Comparison of ENCODE assay signal across 7 cellular contexts in the genomic region with DNA sequence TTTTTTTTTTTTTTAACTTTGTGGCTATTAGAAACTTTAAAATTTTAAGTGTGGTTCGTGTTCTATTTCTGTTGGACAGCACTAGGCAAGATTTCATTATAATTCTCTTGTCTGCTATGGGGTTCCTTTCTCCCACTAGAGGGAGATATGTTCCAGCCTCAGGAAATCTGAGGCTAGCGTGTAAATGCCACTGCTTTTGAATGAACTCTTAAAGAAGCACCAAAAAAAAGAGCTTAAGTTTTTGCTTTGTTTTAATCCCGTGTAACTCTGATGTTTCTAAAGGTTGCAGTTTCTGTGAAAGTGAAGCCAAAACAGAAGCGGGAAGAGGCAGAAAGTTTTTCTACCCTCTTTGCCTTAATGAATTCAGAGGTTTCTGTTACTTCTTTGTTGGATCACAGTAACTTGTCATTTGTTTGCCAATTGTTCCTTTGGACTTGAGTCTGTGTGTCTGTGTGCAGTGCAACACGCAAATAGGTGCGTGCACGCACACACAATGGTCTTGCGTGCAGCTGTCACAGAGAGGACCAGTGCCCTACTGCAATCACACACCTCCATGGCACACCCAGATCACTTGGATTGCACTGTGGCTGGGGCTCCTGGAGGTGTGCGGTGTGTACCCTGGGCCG. TPM values are rescaled to one million over a fixed set of nuclear protein-coding genes. Genes with fewer than 3 reads are reported as not detected.
A peak's percentile ranks its signal among the peaks of the same experiment; 100 is the strongest.
DNase-seq lines count a peak whose midpoint lies in the region; ATAC-seq, FAIRE-seq and TF ChIP-seq lines count a peak whose summit lies in the region.

No MANE protein-coding gene starts in this region.

- H4K20me1 ChIP-seq in GM23338 (replicated peaks; ENCODE audit: insufficient read depth): no peaks in the 10 kb centered on the region

- 54% methylated on average over 10 of the region's 10 CpGs for WGBS in mesenchymal stem cell

- no peaks in the 10 kb centered on the region for H3K9me3 ChIP-seq in mesenchymal stem cell (ENCODE audit: control insufficient read depth, low read length)

- H3K9ac ChIP-seq in mesenchymal stem cell (ENCODE audit: low read length): no peak overlapping the region

- H3K14ac ChIP-seq in mesenchymal stem cell (ENCODE audit: low read length in 2 of 2): peak overlapping the region in 1 of 2 experiments; percentile 61

- H3K4me2 ChIP-seq in GM23338 (0 out of 2 replicates have a peak overlapping the region, but pooled peaks have one; percentile 6), mesenchymal stem cell (ENCODE audit: low read length, poor library complexity, severe bottlenecking) (no peak overlapping the region)

- peak overlapping the region in 1 of 2 experiments; percentile 7 for H2BK12ac ChIP-seq in mesenchymal stem cell (ENCODE audit: low read length in 2 of 2)

- H2BK15ac ChIP-seq in mesenchymal stem cell (ENCODE audit: low read depth, poor library complexity, severe bottlenecking): no peak overlapping the region

- peaks cover 17% of the 10 kb centered on the region for H3K4me1 ChIP-seq in GM23338 (ENCODE audit: insufficient read depth)
- peaks cover 6% of the 10 kb centered on the region for H3K4me1 ChIP-seq in mesenchymal stem cell (ENCODE audit: control insufficient read depth, insufficient read depth, low read depth, low read length)

- H3K27ac ChIP-seq in GM23338 (ENCODE audit: low read depth) (no peak overlapping the region), mesenchymal stem cell (ENCODE audit: low read length, poor library complexity, severe bottlenecking) (no peak overlapping the region)

- H3K36me3 ChIP-seq in GM23338 (ENCODE audit: insufficient read depth): no peaks in the 10 kb centered on the region
- peaks cover 0 to 4% of the 10 kb centered on the region in 2 experiments for H3K36me3 ChIP-seq in mesenchymal stem cell (ENCODE audit: control insufficient read depth in 1 of 2, insufficient read depth in 2 of 2, low read depth in 1 of 2, low read length in 2 of 2)

- H2BK5ac ChIP-seq in mesenchymal stem cell (ENCODE audit: low read depth, low read length, poor library complexity, severe bottlenecking): no peak overlapping the region

- H2AFZ ChIP-seq in GM23338 (peak overlapping the region; percentile 40), mesenchymal stem cell (ENCODE audit: low read depth, low read length) (no peak overlapping the region)

- peaks cover 31% of the 10 kb centered on the region for H3K4me1 Mint-ChIP-seq in GM23338

- no peaks in the 10 kb centered on the region for H3K79me2 ChIP-seq in GM23338 (replicated peaks; ENCODE audit: insufficient read depth)

- H3K9me3 Mint-ChIP-seq in GM23338: no peaks in the 10 kb centered on the region

- DNase-seq in EH (ENCODE audit: low read depth) (peak; percentile 71), GM23338 (ENCODE audit: low spot score) (peak; percentile 60), NCI-H460 (ENCODE audit: extremely low read depth, low read depth) (peak; percentile 61), mesenchymal stem cell (peak; percentile 60), COLO668 (lab: John Stamatoyannopoulos, UW; ENCODE audit: unreplicated experiment) (no peak)
- no peak for DNase-seq in activated CD4-positive, alpha-beta T cell treated with anti-CD3 and anti-CD28 coated beads for 1 hour

- no peak overlapping the region for H3K4me3 Mint-ChIP-seq in GM23338

- peak; percentile 24 for FAIRE-seq in colon (lab: Jason Lieb, UNC)

- peak overlapping the region in 1 of 2 experiments; percentile 62 for H3K18ac ChIP-seq in mesenchymal stem cell (ENCODE audit: low read depth in 1 of 2, low read length in 2 of 2)

- H3K27me3 ChIP-seq in GM23338 (ENCODE audit: insufficient read depth) (no peaks in the 10 kb centered on the region), mesenchymal stem cell (ENCODE audit: control insufficient read depth in 1 of 2, insufficient read depth in 1 of 2, low read length in 2 of 2) (peaks cover 0 to 4% of the 10 kb centered on the region in 2 experiments)

- peak overlapping the region; percentile 49 for H2BK120ac ChIP-seq in mesenchymal stem cell (ENCODE audit: low read depth, low read length)

- peak; percentile 67 for ATAC-seq in GM23338

- H3K27ac Mint-ChIP-seq in GM23338: no peak overlapping the region

- no peaks in the 10 kb centered on the region for H3K9me2 ChIP-seq in GM23338 (ENCODE audit: insufficient read depth)

- peak; percentile 71 to 75 for TF ChIP-seq CTCF in GM23338 (conservative IDR thresholded peaks at IDR 0.05; ENCODE audit: low read depth in 2 of 2)

- no peaks in the 10 kb centered on the region for H3K36me3 Mint-ChIP-seq in GM23338 (ENCODE audit: low read depth)

- H3K23ac ChIP-seq in mesenchymal stem cell (ENCODE audit: low read length in 2 of 2): peak overlapping the region in 1 of 2 experiments; percentile 3

- peaks cover 4% of the 10 kb centered on the region for H3K27me3 Mint-ChIP-seq in GM23338 (ENCODE audit: insufficient read depth, low read depth, poor library complexity)

- no peak overlapping the region for H4K8ac ChIP-seq in mesenchymal stem cell (ENCODE audit: low read length)

- H3K4ac ChIP-seq in mesenchymal stem cell (ENCODE audit: low read depth in 1 of 2, low read length in 2 of 2): no peak overlapping the region

- H3K4me3 ChIP-seq in GM23338 (no peak overlapping the region), mesenchymal stem cell (ENCODE audit: insufficient read depth in 1 of 2, low read depth in 1 of 2, low read length in 2 of 2) (no peak overlapping the region)

- peaks cover 3% of the 10 kb centered on the region for H3K79me1 ChIP-seq in mesenchymal stem cell (replicated peaks; ENCODE audit: low read length, poor library complexity, severe bottlenecking)

- H3F3A ChIP-seq in GM23338 (replicated peaks; ENCODE audit: low read depth): no peaks in the 10 kb centered on the region

- H4K91ac ChIP-seq in mesenchymal stem cell (ENCODE audit: low read length): no peak overlapping the region

- H2AK5ac ChIP-seq in mesenchymal stem cell (ENCODE audit: low read length, severe bottlenecking): no peak overlapping the region

TF ChIP-seq in GM23338, 12 proteins besides CTCF, POLR2A, EP300 and RAD21 (continues in another document):
- TF ChIP-seq EZH2 (IDR thresholded peaks at IDR 0.05; ENCODE audit: low read depth, unreplicated experiment): no peak
- no peak for TF ChIP-seq STAT1 (IDR thresholded peaks at IDR 0.05; ENCODE audit: unreplicated experiment)
- no peak for TF ChIP-seq ZNF331 (CRISPR knock-in tag; IDR thresholded peaks at IDR 0.05; ENCODE audit: low read depth)

RNA-seq across cellular contexts. Expression of gene HHAT, which starts 32.3 kb away (rescaled TPM):
- total RNA-seq in GM23338 (2014; rRNA removed; shearing (Covaris generic)): 0.54 and 0.66 TPM in 2 replicates
- 0.11 and 0.17 TPM in 2 replicates for polyA plus RNA-seq in GM23338 (2016; fragmentation: Nextera tagmentation; extraction: Ambion mirVana)
- 3.6 and 4.4 TPM in 2 replicates for total RNA-seq in NCI-H460 (2014; rRNA removed; shearing (Covaris generic))
- polyA plus RNA-seq in NCI-H460 (2014; cell fraction: nucleus; rRNA removed): 3.9 and 5.1 TPM in 2 replicates
- polyA plus RNA-seq in mesenchymal stem cell (2013, experiment 1 of 2): 3.1 TPM
- 3.1 TPM for polyA plus RNA-seq in mesenchymal stem cell (2013, experiment 2 of 2)

Comparison
In these comparisons a context has a peak if more than half of its experiments do, and no peak if none do; other contexts are left out.
1. DNase-seq: peak in EH (single experiment), GM23338 (single experiment), NCI-H460 (single experiment) and mesenchymal stem cell (single experiment); none in COLO668 (single experiment) and activated CD4-positive, alpha-beta T cell treated with anti-CD3 and anti-CD28 coated beads for 1 hour (single experiment).